1 cellular context compared by ENCODE assay signal in the genomic region with DNA sequence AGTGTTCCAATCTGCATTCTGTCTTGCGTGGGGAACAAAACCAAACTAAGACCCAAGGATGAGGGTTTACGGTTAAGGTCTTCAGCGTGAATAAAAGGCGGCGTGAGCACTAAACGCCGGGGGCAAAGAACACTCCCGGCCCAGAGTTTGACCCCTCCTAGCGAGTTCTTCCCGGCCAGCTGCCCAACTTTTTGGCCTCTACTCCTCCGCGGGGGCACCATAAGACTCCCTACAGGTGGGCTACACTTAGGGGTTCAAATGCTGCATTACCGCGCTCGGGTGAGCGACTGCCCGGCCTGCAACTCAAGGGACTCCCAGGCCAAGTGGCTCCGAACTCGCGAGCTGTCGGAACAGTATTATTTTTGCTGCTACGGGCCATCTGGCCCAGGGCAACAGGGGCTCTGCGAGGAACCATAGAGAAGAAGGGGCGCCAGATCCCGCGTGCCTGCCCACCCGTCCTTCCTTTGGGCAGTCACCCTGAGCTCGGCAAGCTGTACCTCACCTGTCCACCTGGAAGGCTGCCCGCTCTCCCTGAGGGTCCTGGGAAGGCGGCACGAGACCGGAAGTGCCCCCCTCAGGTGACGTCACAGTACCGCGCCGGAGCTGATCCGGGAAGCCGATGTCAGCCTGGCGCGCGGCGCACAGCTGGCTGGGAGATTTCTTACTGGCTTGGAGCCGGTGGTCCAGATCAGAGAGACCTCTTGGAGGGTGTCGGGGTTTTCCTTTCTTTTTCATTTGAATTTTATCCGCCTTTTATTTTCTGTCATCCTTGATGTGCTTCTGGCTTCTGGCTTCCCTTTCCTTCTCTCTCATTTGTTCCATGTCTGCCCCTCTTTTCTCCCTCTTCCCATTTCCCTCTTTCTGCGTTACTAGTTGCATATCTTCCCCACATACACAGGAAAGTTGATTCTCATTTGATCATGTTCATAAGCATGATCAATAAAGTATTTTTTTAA.
TF ChIP-seq lines count a peak whose summit lies in the region.

A gene (minus strand): TSS at position 567 of the 956 bp plus-strand sequence. CDS start 21,638 bp downstream, outside the sequence.

TF ChIP-seq in HEK293, 187 proteins besides CTCF, POLR2A, EP300 and RAD21 (continued from another document):
- TF ChIP-seq, protein P1, sequence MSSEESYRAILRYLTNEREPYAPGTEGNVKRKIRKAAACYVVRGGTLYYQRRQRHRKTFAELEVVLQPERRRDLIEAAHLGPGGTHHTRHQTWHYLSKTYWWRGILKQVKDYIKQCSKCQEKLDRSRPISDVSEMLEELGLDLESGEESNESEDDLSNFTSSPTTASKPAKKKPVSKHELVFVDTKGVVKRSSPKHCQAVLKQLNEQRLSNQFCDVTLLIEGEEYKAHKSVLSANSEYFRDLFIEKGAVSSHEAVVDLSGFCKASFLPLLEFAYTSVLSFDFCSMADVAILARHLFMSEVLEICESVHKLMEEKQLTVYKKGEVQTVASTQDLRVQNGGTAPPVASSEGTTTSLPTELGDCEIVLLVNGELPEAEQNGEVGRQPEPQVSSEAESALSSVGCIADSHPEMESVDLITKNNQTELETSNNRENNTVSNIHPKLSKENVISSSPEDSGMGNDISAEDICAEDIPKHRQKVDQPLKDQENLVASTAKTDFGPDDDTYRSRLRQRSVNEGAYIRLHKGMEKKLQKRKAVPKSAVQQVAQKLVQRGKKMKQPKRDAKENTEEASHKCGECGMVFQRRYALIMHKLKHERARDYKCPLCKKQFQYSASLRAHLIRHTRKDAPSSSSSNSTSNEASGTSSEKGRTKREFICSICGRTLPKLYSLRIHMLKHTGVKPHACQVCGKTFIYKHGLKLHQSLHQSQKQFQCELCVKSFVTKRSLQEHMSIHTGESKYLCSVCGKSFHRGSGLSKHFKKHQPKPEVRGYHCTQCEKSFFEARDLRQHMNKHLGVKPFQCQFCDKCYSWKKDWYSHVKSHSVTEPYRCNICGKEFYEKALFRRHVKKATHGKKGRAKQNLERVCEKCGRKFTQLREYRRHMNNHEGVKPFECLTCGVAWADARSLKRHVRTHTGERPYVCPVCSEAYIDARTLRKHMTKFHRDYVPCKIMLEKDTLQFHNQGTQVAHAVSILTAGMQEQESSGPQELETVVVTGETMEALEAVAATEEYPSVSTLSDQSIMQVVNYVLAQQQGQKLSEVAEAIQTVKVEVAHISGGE (tag by site-specific recombination; conservative IDR thresholded peaks at IDR 0.05; ENCODE audit: low read depth), result peak; percentile 69
- TF ChIP-seq ZIC2 (tag by site-specific recombination; IDR thresholded peaks at IDR 0.05) (peak; percentile 40; the same call in 1 of the 2 replicates), IKZF3 (tag by site-specific recombination; IDR thresholded peaks at IDR 0.05) (peak; percentile 58; the same call in 1 of the 2 replicates), ZXDB (tag by site-specific recombination; IDR thresholded peaks at IDR 0.05) (peak; percentile 99), ZFP69B (tag by site-specific recombination; IDR thresholded peaks at IDR 0.05) (0 out of 2 replicates have a peak, but pooled peaks have one; percentile 8), ZNF843 (tag by site-specific recombination; IDR thresholded peaks at IDR 0.05) (peak; percentile 29; the same call in 1 of the 2 replicates), ZBTB20 (tag by site-specific recombination; IDR thresholded peaks at IDR 0.05) (peak; percentile 29; the same call in 1 of the 2 replicates), ZNF473 (tag by site-specific recombination; IDR thresholded peaks at IDR 0.05) (no peak), ZBTB17 (tag by site-specific recombination; IDR thresholded peaks at IDR 0.05) (peak; percentile 98), ZNF629 (tag by site-specific recombination; IDR thresholded peaks at IDR 0.05) (peak; percentile 97), ZFP37 (tag by site-specific recombination; IDR thresholded peaks at IDR 0.05) (0 out of 2 replicates have a peak, but pooled peaks have one; percentile 15)
- TF ChIP-seq, protein P2, sequence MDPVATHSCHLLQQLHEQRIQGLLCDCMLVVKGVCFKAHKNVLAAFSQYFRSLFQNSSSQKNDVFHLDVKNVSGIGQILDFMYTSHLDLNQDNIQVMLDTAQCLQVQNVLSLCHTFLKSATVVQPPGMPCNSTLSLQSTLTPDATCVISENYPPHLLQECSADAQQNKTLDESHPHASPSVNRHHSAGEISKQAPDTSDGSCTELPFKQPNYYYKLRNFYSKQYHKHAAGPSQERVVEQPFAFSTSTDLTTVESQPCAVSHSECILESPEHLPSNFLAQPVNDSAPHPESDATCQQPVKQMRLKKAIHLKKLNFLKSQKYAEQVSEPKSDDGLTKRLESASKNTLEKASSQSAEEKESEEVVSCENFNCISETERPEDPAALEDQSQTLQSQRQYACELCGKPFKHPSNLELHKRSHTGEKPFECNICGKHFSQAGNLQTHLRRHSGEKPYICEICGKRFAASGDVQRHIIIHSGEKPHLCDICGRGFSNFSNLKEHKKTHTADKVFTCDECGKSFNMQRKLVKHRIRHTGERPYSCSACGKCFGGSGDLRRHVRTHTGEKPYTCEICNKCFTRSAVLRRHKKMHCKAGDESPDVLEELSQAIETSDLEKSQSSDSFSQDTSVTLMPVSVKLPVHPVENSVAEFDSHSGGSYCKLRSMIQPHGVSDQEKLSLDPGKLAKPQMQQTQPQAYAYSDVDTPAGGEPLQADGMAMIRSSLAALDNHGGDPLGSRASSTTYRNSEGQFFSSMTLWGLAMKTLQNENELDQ (tag by site-specific recombination; IDR thresholded peaks at IDR 0.05; ENCODE audit: low read depth), result no peak
- TF ChIP-seq, protein P3, sequence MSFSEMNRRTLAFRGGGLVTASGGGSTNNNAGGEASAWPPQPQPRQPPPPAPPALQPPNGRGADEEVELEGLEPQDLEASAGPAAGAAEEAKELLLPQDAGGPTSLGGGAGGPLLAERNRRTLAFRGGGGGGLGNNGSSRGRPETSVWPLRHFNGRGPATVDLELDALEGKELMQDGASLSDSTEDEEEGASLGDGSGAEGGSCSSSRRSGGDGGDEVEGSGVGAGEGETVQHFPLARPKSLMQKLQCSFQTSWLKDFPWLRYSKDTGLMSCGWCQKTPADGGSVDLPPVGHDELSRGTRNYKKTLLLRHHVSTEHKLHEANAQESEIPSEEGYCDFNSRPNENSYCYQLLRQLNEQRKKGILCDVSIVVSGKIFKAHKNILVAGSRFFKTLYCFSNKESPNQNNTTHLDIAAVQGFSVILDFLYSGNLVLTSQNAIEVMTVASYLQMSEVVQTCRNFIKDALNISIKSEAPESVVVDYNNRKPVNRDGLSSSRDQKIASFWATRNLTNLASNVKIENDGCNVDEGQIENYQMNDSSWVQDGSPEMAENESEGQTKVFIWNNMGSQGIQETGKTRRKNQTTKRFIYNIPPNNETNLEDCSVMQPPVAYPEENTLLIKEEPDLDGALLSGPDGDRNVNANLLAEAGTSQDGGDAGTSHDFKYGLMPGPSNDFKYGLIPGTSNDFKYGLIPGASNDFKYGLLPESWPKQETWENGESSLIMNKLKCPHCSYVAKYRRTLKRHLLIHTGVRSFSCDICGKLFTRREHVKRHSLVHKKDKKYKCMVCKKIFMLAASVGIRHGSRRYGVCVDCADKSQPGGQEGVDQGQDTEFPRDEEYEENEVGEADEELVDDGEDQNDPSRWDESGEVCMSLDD (tag by site-specific recombination; IDR thresholded peaks at IDR 0.05), result peak; percentile 81
- TF ChIP-seq, protein P4, sequence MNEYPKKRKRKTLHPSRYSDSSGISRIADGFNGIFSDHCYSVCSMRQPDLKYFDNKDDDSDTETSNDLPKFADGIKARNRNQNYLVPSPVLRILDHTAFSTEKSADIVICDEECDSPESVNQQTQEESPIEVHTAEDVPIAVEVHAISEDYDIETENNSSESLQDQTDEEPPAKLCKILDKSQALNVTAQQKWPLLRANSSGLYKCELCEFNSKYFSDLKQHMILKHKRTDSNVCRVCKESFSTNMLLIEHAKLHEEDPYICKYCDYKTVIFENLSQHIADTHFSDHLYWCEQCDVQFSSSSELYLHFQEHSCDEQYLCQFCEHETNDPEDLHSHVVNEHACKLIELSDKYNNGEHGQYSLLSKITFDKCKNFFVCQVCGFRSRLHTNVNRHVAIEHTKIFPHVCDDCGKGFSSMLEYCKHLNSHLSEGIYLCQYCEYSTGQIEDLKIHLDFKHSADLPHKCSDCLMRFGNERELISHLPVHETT (tag by site-specific recombination; IDR thresholded peaks at IDR 0.05), result peak; percentile 78
- TF ChIP-seq, protein P5, sequence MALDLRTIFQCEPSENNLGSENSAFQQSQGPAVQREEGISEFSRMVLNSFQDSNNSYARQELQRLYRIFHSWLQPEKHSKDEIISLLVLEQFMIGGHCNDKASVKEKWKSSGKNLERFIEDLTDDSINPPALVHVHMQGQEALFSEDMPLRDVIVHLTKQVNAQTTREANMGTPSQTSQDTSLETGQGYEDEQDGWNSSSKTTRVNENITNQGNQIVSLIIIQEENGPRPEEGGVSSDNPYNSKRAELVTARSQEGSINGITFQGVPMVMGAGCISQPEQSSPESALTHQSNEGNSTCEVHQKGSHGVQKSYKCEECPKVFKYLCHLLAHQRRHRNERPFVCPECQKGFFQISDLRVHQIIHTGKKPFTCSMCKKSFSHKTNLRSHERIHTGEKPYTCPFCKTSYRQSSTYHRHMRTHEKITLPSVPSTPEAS (tag by site-specific recombination; IDR thresholded peaks at IDR 0.05), result 0 out of 2 replicates have a peak, but pooled peaks have one; percentile 26
- TF ChIP-seq, protein P6, sequence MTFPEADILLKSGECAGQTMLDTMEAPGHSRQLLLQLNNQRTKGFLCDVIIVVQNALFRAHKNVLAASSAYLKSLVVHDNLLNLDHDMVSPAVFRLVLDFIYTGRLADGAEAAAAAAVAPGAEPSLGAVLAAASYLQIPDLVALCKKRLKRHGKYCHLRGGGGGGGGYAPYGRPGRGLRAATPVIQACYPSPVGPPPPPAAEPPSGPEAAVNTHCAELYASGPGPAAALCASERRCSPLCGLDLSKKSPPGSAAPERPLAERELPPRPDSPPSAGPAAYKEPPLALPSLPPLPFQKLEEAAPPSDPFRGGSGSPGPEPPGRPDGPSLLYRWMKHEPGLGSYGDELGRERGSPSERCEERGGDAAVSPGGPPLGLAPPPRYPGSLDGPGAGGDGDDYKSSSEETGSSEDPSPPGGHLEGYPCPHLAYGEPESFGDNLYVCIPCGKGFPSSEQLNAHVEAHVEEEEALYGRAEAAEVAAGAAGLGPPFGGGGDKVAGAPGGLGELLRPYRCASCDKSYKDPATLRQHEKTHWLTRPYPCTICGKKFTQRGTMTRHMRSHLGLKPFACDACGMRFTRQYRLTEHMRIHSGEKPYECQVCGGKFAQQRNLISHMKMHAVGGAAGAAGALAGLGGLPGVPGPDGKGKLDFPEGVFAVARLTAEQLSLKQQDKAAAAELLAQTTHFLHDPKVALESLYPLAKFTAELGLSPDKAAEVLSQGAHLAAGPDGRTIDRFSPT (tag by site-specific recombination; IDR thresholded peaks at IDR 0.05), result peak; percentile 95
- TF ChIP-seq, protein P7, sequence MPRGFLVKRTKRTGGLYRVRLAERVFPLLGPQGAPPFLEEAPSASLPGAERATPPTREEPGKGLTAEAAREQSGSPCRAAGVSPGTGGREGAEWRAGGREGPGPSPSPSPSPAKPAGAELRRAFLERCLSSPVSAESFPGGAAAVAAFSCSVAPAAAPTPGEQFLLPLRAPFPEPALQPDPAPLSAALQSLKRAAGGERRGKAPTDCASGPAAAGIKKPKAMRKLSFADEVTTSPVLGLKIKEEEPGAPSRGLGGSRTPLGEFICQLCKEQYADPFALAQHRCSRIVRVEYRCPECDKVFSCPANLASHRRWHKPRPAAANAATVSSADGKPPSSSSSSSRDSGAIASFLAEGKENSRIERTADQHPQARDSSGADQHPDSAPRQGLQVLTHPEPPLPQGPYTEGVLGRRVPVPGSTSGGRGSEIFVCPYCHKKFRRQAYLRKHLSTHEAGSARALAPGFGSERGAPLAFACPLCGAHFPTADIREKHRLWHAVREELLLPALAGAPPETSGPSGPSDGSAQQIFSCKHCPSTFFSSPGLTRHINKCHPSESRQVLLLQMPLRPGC (tag by site-specific recombination; IDR thresholded peaks at IDR 0.05), result peak; percentile 35; the same call in 1 of the 2 replicates
